Comparison of ENCODE assay signal across 6 cellular contexts in the genomic region with DNA sequence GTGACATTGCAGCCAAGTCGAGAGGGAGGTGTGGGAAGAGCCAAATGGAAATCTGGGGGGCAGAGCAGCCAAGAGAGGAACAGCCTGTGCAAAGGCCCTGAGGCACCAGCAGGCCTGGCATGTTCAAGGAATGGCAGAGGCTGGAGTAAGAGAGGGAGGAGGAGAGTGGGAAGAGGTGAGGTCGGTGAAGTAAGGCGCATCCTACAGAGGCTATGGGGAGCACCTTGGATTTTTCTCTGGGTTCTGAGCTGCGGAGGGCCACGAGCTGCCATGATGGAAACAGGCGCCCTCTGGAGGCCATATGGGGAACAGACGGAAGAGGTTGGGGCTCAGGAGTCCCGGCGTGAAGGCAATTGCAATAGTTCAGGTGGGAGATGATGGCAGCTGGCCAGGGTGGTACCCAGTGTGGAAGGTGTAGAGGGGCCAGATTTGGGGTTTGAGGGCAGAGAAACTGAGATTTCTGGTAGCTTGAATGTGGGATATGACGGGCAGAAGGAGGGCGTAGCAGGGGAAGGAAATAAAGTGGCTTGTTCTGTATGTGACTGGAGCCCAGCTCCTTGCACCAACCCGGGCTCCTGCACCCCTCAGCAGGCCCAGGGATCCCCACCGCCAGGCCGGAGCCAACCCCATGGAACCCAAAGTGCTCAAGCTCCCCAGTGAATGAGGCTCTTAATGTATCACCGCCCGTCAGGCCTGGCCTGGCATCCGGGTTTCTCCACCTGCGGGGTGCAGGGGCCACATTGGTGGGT. TPM values are rescaled to one million over a fixed set of nuclear protein-coding genes. Genes with fewer than 3 reads are reported as not detected.
DNase-seq lines count a peak whose midpoint lies in the region; ATAC-seq and TF ChIP-seq lines count a peak whose summit lies in the region.

No MANE protein-coding gene starts in this region.

- H3K27ac Mint-ChIP-seq in activated T-helper 1 cell treated with anti-CD3 and anti-CD28 coated beads, Interleukin-12 subunit alpha, Interleukin-12 subunit beta, Interleukin-2, Interleukin-4 antibody, amounts not matched to agents 30 ng/mL and 10 ng/mL and 1 ng/mL, durations not matched to agents 14 hours and 24 hours and 36 hours, result no peak overlapping the region

- TF ChIP-seq RAD21 in liver (IDR thresholded peaks at IDR 0.05), result peak; percentile 25 to 66

- no peak overlapping the region for H3K4me3 Mint-ChIP-seq in activated T-helper 1 cell treated with anti-CD3 and anti-CD28 coated beads, Interleukin-12 subunit alpha, Interleukin-12 subunit beta, Interleukin-2, Interleukin-4 antibody, amounts not matched to agents 30 ng/mL and 10 ng/mL and 1 ng/mL, durations not matched to agents 14 hours and 24 hours and 36 hours

- H3K36me3 Mint-ChIP-seq in activated T-helper 1 cell treated with anti-CD3 and anti-CD28 coated beads, Interleukin-12 subunit alpha, Interleukin-12 subunit beta, Interleukin-2, Interleukin-4 antibody, amounts not matched to agents 30 ng/mL and 10 ng/mL and 1 ng/mL, durations not matched to agents 14 hours and 24 hours and 36 hours (ENCODE audit: low read depth), result peaks cover 2% of the 10 kb centered on the region

- no peak overlapping the region for H3K4me3 ChIP-seq in liver (ENCODE audit: low read depth in 1 of 3, low read length in 3 of 3)

- peaks cover 0 to 6% (median 5%) of the 10 kb centered on the region in 4 donors for H3K4me1 ChIP-seq in liver (ENCODE audit: control insufficient read depth in 4 of 4, insufficient read depth in 4 of 4, low read length in 3 of 4)

- no peaks in the 10 kb centered on the region for H3K9me3 Mint-ChIP-seq in activated T-helper 1 cell treated with anti-CD3 and anti-CD28 coated beads, Interleukin-12 subunit alpha, Interleukin-12 subunit beta, Interleukin-2, Interleukin-4 antibody, amounts not matched to agents 30 ng/mL and 10 ng/mL and 1 ng/mL, durations not matched to agents 14 hours and 24 hours and 36 hours

- no peaks in the 10 kb centered on the region for H3K27me3 ChIP-seq in liver (ENCODE audit: control insufficient read depth in 4 of 4, insufficient read depth in 4 of 4, low read length in 3 of 4)

- WGBS in liver, result 64% methylated on average over 18 of the region's 18 CpGs

- ATAC-seq in GM19328 (IDR thresholded peaks at IDR 0.05; ENCODE audit: unreplicated experiment), result no peak
- no peak for ATAC-seq in HG02623 (IDR thresholded peaks at IDR 0.05; ENCODE audit: unreplicated experiment)

- no peaks in the 10 kb centered on the region for H3K27me3 Mint-ChIP-seq in activated T-helper 1 cell treated with anti-CD3 and anti-CD28 coated beads, Interleukin-12 subunit alpha, Interleukin-12 subunit beta, Interleukin-2, Interleukin-4 antibody, amounts not matched to agents 30 ng/mL and 10 ng/mL and 1 ng/mL, durations not matched to agents 14 hours and 24 hours and 36 hours (ENCODE audit: insufficient read depth)

- no peak overlapping the region for H3K9ac ChIP-seq in liver (ENCODE audit: low read depth in 1 of 2, low read length in 2 of 2)

- intact Hi-C loops in activated T-helper 1 cell treated with anti-CD3 and anti-CD28 coated beads, Interleukin-12 subunit alpha, Interleukin-12 subunit beta, Interleukin-2, Interleukin-4 antibody, amounts not matched to agents 30 ng/mL and 10 ng/mL and 1 ng/mL, durations not matched to agents 14 hours and 24 hours and 36 hours (cut with micrococcal nuclease), result no loop called here

- DNase-seq in AML-193 (lab: John Stamatoyannopoulos, UW) (peak; percentile 30 to 61), LoVo (ENCODE audit: low spot score) (peak; percentile 42)
- DNase-seq in activated T-helper 1 cell treated with anti-CD3 and anti-CD28 coated beads, Interleukin-12 subunit alpha, Interleukin-12 subunit beta, Interleukin-2, Interleukin-4 antibody, amounts not matched to agents 30 ng/mL and 10 ng/mL and 1 ng/mL, durations not matched to agents 14 hours and 24 hours and 36 hours (ENCODE audit: low spot score), result peak; percentile 46

- peaks cover 6% of the 10 kb centered on the region for H3K4me1 Mint-ChIP-seq in activated T-helper 1 cell treated with anti-CD3 and anti-CD28 coated beads, Interleukin-12 subunit alpha, Interleukin-12 subunit beta, Interleukin-2, Interleukin-4 antibody, amounts not matched to agents 30 ng/mL and 10 ng/mL and 1 ng/mL, durations not matched to agents 14 hours and 24 hours and 36 hours (ENCODE audit: low read depth)

- TF ChIP-seq CTCF in liver (IDR thresholded peaks at IDR 0.05; ENCODE audit: low read depth, low read length, missing input control), result peak; percentile 53

- H3K27ac ChIP-seq in liver (ENCODE audit: low read depth in 1 of 2, low read length in 2 of 2), result no peak overlapping the region

- no peaks in the 10 kb centered on the region for H3K36me3 ChIP-seq in liver (ENCODE audit: control insufficient read depth in 4 of 4, insufficient read depth in 3 of 4, low read depth in 1 of 4, low read length in 3 of 4)

- no peaks in the 10 kb centered on the region for H3K9me3 ChIP-seq in liver (ENCODE audit: control insufficient read depth in 4 of 4, low read length in 3 of 4)

TF ChIP-seq in liver, 16 proteins besides CTCF, POLR2A, EP300 and RAD21:
- TF ChIP-seq MAX (IDR thresholded peaks at IDR 0.05) (no peak), REST (IDR thresholded peaks at IDR 0.05) (no peak), HNF4A (conservative IDR thresholded peaks at IDR 0.05) (no peak), RXRA (IDR thresholded peaks at IDR 0.05) (no peak)
- TF ChIP-seq, protein P1, sequence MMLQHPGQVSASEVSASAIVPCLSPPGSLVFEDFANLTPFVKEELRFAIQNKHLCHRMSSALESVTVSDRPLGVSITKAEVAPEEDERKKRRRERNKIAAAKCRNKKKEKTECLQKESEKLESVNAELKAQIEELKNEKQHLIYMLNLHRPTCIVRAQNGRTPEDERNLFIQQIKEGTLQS (IDR thresholded peaks at IDR 0.05), result no peak

RNA-seq across cellular contexts. Expression of gene STRN4, which starts 20.5 kb away (rescaled TPM):
- 106 and 116 TPM in 2 replicates for total RNA-seq in activated T-helper 1 cell treated with anti-CD3 and anti-CD28 coated beads, Interleukin-12 subunit alpha, Interleukin-12 subunit beta, Interleukin-2, Interleukin-4 antibody, amounts not matched to agents 30 ng/mL and 10 ng/mL and 1 ng/mL, durations not matched to agents 14 hours and 24 hours and 36 hours
- total RNA-seq in liver, result 10 to 100 TPM; 29.4 to 29.9 TPM
- 10 to 100 TPM in 1 of 2 donors, 1 to 10 TPM in 1; 9.5 to 20.2 TPM for polyA plus RNA-seq in liver

RNA-seq across cellular contexts. Expression of gene FKRP, which starts 20.9 kb away (rescaled TPM):
- 25.1 and 26.6 TPM in 2 replicates for total RNA-seq in activated T-helper 1 cell treated with anti-CD3 and anti-CD28 coated beads, Interleukin-12 subunit alpha, Interleukin-12 subunit beta, Interleukin-2, Interleukin-4 antibody, amounts not matched to agents 30 ng/mL and 10 ng/mL and 1 ng/mL, durations not matched to agents 14 hours and 24 hours and 36 hours
- 10 to 100 TPM in 1 of 2 donors, 1 to 10 TPM in 1; 7.5 to 11.1 TPM for total RNA-seq in liver
- polyA plus RNA-seq in liver, result 1 to 10 TPM; 2.5 to 8.8 TPM

RNA-seq across cellular contexts. Expression of gene SLC1A5, which starts 21.7 kb away (rescaled TPM):
- total RNA-seq in activated T-helper 1 cell treated with anti-CD3 and anti-CD28 coated beads, Interleukin-12 subunit alpha, Interleukin-12 subunit beta, Interleukin-2, Interleukin-4 antibody, amounts not matched to agents 30 ng/mL and 10 ng/mL and 1 ng/mL, durations not matched to agents 14 hours and 24 hours and 36 hours, result 264 and 267 TPM in 2 replicates
- 10 to 100 TPM in 1 of 2 donors, 1 to 10 TPM in 1; 6.2 to 90.8 TPM for total RNA-seq in liver
- 1 to 10 TPM; 1.5 to 6.0 TPM for polyA plus RNA-seq in liver

RNA-seq across cellular contexts. Expression of gene PRKD2, which starts 49.8 kb away (rescaled TPM):
- total RNA-seq in activated T-helper 1 cell treated with anti-CD3 and anti-CD28 coated beads, Interleukin-12 subunit alpha, Interleukin-12 subunit beta, Interleukin-2, Interleukin-4 antibody, amounts not matched to agents 30 ng/mL and 10 ng/mL and 1 ng/mL, durations not matched to agents 14 hours and 24 hours and 36 hours, result 88.6 and 92.9 TPM in 2 replicates
- 10 to 100 TPM in 1 of 2 donors, 1 to 10 TPM in 1; 8.5 to 14.4 TPM for total RNA-seq in liver
- 10 to 100 TPM in 1 of 2 donors, 1 to 10 TPM in 1; 7.3 to 10.0 TPM for polyA plus RNA-seq in liver
